Comparison of ENCODE assay signal across 2 cellular contexts in genomic region chr13:42653694-42654093, GRCh38.
TF ChIP-seq lines count a peak whose summit lies in the region.

No MANE protein-coding gene starts in this region.

TF ChIP-seq in GM12878, 131 proteins besides CTCF, POLR2A, EP300 and RAD21 (continued from another document):
- no peak for TF ChIP-seq PRDM15 (CRISPR knock-in tag; IDR thresholded peaks at IDR 0.05)
- TF ChIP-seq NFXL1 (IDR thresholded peaks at IDR 0.05; ENCODE audit: borderline replicate concordance) = no peak
- peak; percentile 31; the same call in 1 of the 2 replicates for TF ChIP-seq PKNOX1 (IDR thresholded peaks at IDR 0.05)
- no peak for TF ChIP-seq ASH2L (IDR thresholded peaks at IDR 0.05; ENCODE audit: borderline replicate concordance, low read depth)
- no peak for TF ChIP-seq POU2F2 (IDR thresholded peaks at IDR 0.05; ENCODE audit: borderline replicate concordance, low read depth, low read length)
- no peak for TF ChIP-seq SKIL (IDR thresholded peaks at IDR 0.05; ENCODE audit: low read depth, poor library complexity, severe bottlenecking)

TF ChIP-seq in WTC11, 78 proteins besides CTCF, POLR2A, EP300 and RAD21 (continued from another document):
- TF ChIP-seq E2F5 (CRISPR knock-in tag; IDR thresholded peaks at IDR 0.05) (no peak), CBFB (CRISPR knock-in tag; IDR thresholded peaks at IDR 0.05; ENCODE audit: low read depth) (no peak), HMGA2 (CRISPR knock-in tag; IDR thresholded peaks at IDR 0.05) (no peak), NR1H2 (CRISPR knock-in tag; IDR thresholded peaks at IDR 0.05) (no peak), PREB (CRISPR knock-in tag; IDR thresholded peaks at IDR 0.05; ENCODE audit: borderline replicate concordance) (no peak), ATF1 (CRISPR knock-in tag; IDR thresholded peaks at IDR 0.05) (no peak)
